In the genomic region with DNA sequence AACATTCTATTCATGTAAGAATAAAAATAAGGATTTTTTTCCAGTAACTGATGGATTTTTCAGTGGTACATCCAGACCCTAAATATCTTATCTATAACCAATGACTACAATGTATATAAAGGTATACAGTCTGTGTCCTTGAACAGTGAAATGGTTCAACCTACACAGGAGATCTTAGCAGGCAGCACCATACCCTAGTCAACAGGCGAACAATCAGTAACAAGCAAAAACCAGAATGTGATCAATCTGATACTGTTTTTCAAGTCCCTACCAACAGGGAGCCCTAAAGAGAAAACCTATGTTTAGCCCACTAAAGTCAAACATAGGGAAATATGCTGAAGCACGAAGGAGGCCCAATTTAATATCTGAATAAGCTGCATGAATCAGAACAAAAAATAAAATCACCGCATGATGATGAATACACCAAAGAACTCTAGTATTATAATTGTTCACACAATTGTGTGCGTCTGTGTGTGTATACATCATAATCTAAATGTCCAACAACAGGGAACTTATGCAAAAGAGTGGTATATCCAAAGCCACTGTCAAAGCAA, we compare ENCODE assay signal across 18 cellular contexts. TPM values are rescaled to one million over a fixed set of nuclear protein-coding genes. Genes with fewer than 3 reads are reported as not detected.
DNase-seq lines count a peak whose midpoint lies in the region; ATAC-seq and TF ChIP-seq lines count a peak whose summit lies in the region.
"Had no signal": no experiment of that assay in that cellular context is flagged by ENCODE, and none has a peak within 500 bp of the region (broad histone marks: within the 10 kb centered on the region; RNA-seq: fewer than 3 reads in every experiment).

No MANE protein-coding gene starts in this region.

- intact Hi-C loops in Caco-2 (cut with micrococcal nuclease; ENCODE audit: unreplicated experiment): no loop called here
- intact Hi-C loops in A673 (cut with micrococcal nuclease; ENCODE audit: unreplicated experiment): no loop called here
- intact Hi-C loops in cardiac septum (cut with DNase I): loop anchor here (10.0 kb wide), 1 partner anchor 83 kb away; no protein-coding TSS in a partner anchor

- H3K4me1 ChIP-seq in BLaER1 treated with 17β-estradiol and CSF1 and Interleukin-3, amounts not matched to agents 10 nM and 100 nM: peaks cover 16 to 90% (median 28%) of the 10 kb centered on the region in 10 experiments
- peaks cover 12% of the 10 kb centered on the region for H3K4me1 ChIP-seq in Caco-2
- no peaks in the 10 kb centered on the region for H3K4me1 ChIP-seq in A673 (ENCODE audit: insufficient read depth, low read length, poor library complexity, severe bottlenecking)
- H3K4me1 ChIP-seq: uterus had no signal

- H3K4me2 ChIP-seq in BLaER1 treated with 17β-estradiol and CSF1 and Interleukin-3, amounts not matched to agents 10 nM and 100 nM: peak overlapping the region; percentile 10 to 58 (median 33); a peak in 16 of 22 replicates

- peaks cover 57 to 94% (median 66%) of the 10 kb centered on the region in 11 experiments for H3K36me3 ChIP-seq in BLaER1 treated with 17β-estradiol and CSF1 and Interleukin-3, amounts not matched to agents 10 nM and 100 nM
- H3K36me3 ChIP-seq in Caco-2 (ENCODE audit: control insufficient read depth, insufficient read depth, low read length): no peaks in the 10 kb centered on the region; the same call in 1 of the 2 replicates
- no peaks in the 10 kb centered on the region for H3K36me3 ChIP-seq in A673 (ENCODE audit: insufficient read depth, low read length, poor library complexity, severe bottlenecking)
- H3K36me3 ChIP-seq: brain microvascular endothelial cell, uterus had no signal

- peaks cover 17% of the 10 kb centered on the region for H3K4me1 Mint-ChIP-seq in Caco-2 (ENCODE audit: low read depth, unreplicated experiment)
- H3K4me1 Mint-ChIP-seq in T-helper 2 cell treated with Interferon-gamma antibody and Interleukin-4, amounts not matched to agents 5 μg/mL and 100 μg/mL, for 36 hours (ENCODE audit: low read depth): peaks cover 64% of the 10 kb centered on the region
- peaks cover 44 to 70% of the 10 kb centered on the region in 2 donors for H3K4me1 Mint-ChIP-seq in effector memory CD8-positive, alpha-beta T cell (ENCODE audit: low read depth in 2 of 2)

- no peak overlapping the region for H3K4me3 ChIP-seq in BLaER1 treated with 17β-estradiol and CSF1 and Interleukin-3, amounts not matched to agents 10 nM and 100 nM
- H3K4me3 ChIP-seq in Caco-2 (ENCODE audit: low read depth, low read length) (no peak overlapping the region), A673 (ENCODE audit: low read depth, low read length, poor library complexity, severe bottlenecking) (no peak overlapping the region)
- H3K4me3 ChIP-seq: coronary artery, K562, lower lobe of right lung, uterus had no signal

- H3K27ac Mint-ChIP-seq in Caco-2 (ENCODE audit: unreplicated experiment): no peak overlapping the region
- H3K27ac Mint-ChIP-seq in T-helper 2 cell treated with Interferon-gamma antibody and Interleukin-4, amounts not matched to agents 5 μg/mL and 100 μg/mL, for 36 hours: peak overlapping the region; percentile 13
- peak overlapping the region; percentile 65 to 66 for H3K27ac Mint-ChIP-seq in effector memory CD8-positive, alpha-beta T cell

- CTCF ChIA-PET in Caco-2 (lab: Charles Lee): no interaction called here
- CTCF ChIA-PET in A673 (lab: Charles Lee): no interaction called here

- no peaks in the 10 kb centered on the region for H3K9me3 Mint-ChIP-seq in Caco-2 (ENCODE audit: unreplicated experiment)
- H3K9me3 Mint-ChIP-seq in T-helper 2 cell treated with Interferon-gamma antibody and Interleukin-4, amounts not matched to agents 5 μg/mL and 100 μg/mL, for 36 hours: no peaks in the 10 kb centered on the region
- no peaks in the 10 kb centered on the region for H3K9me3 Mint-ChIP-seq in effector memory CD8-positive, alpha-beta T cell
- H3K9me3 Mint-ChIP-seq: activated T-cell treated with anti-CD3 and anti-CD28 coated beads, Interleukin-2, amount 50 U/mL, for 4 hours; CD8-positive, alpha-beta memory T cell had no signal

- H3K27me3 ChIP-seq in BLaER1 treated with 17β-estradiol and CSF1 and Interleukin-3, amounts not matched to agents 10 nM and 100 nM: no peaks in the 10 kb centered on the region
- H3K27me3 ChIP-seq in Caco-2 (replicated peaks; ENCODE audit: control insufficient read depth, insufficient read depth, low read length) (no peaks in the 10 kb centered on the region), A673 (replicated peaks; ENCODE audit: insufficient read depth, low read depth, low read length, poor library complexity) (no peaks in the 10 kb centered on the region)
- H3K27me3 ChIP-seq: brain microvascular endothelial cell, uterus had no signal

- peaks cover 19 to 99% (median 68%) of the 10 kb centered on the region in 11 experiments; a peak in 20 of 22 replicates for H4K20me1 ChIP-seq in BLaER1 treated with 17β-estradiol and CSF1 and Interleukin-3, amounts not matched to agents 10 nM and 100 nM

- POLR2A ChIA-PET in Caco-2 (lab: Charles Lee) (no interaction called here), A673 (lab: Charles Lee; ENCODE audit: low non-redundant PET) (no interaction called here)

- TF ChIP-seq CTCF in Caco-2 (IDR thresholded peaks at IDR 0.05; ENCODE audit: insufficient read depth in 1 of 2, low read depth in 1 of 2, low read length in 1 of 2, severe bottlenecking in 1 of 2, unreplicated experiment in 1 of 2) (no peak), A673 (conservative IDR thresholded peaks at IDR 0.05; ENCODE audit: low read depth, low read length) (no peak)

- DNase-seq in Caco-2 (no peak), A673 (ENCODE audit: low spot score) (no peak), cardiac septum (ENCODE audit: low spot score) (no peak), activated gamma-delta T cell (lab: John Stamatoyannopoulos, UW) (no peak)
- DNase-seq in T-helper 2 cell treated with Interferon-gamma antibody and Interleukin-4, amounts not matched to agents 5 μg/mL and 100 μg/mL, for 36 hours (ENCODE audit: low spot score): no peak
- DNase-seq in effector memory CD8-positive, alpha-beta T cell: no peak
- DNase-seq: activated T-cell treated with anti-CD3 and anti-CD28 coated beads, Interleukin-2, amount 50 U/mL, for 4 hours; brain microvascular endothelial cell; CD8-positive, alpha-beta memory T cell; DMS53; lower lobe of right lung; NCI-H1694 treated with DMSO at 0.1 percent for 48 hours; OCI-M1; SHP77; uterus had no signal

- H3K9me3 ChIP-seq in BLaER1 treated with 17β-estradiol and CSF1 and Interleukin-3, amounts not matched to agents 10 nM and 100 nM (replicated peaks in 1 of 11): peaks cover 0 to 13% (median 9%) of the 10 kb centered on the region in 11 experiments; a peak in 9 of 22 replicates
- H3K9me3 ChIP-seq in Caco-2 (no peaks in the 10 kb centered on the region), A673 (ENCODE audit: low read depth, low read length, poor library complexity, severe bottlenecking) (no peaks in the 10 kb centered on the region)
- H3K9me3 ChIP-seq: lower lobe of right lung, uterus had no signal

- H3K9ac ChIP-seq in BLaER1 treated with 17β-estradiol and CSF1 and Interleukin-3, amounts not matched to agents 10 nM and 100 nM: no peak overlapping the region

- no peak overlapping the region for H3K4me3 Mint-ChIP-seq in Caco-2 (ENCODE audit: unreplicated experiment)
- H3K4me3 Mint-ChIP-seq in T-helper 2 cell treated with Interferon-gamma antibody and Interleukin-4, amounts not matched to agents 5 μg/mL and 100 μg/mL, for 36 hours: peak overlapping the region; percentile 61
- no peak overlapping the region for H3K4me3 Mint-ChIP-seq in effector memory CD8-positive, alpha-beta T cell
- H3K4me3 Mint-ChIP-seq: activated T-cell treated with anti-CD3 and anti-CD28 coated beads, Interleukin-2, amount 50 U/mL, for 4 hours had no signal

- no peaks in the 10 kb centered on the region for H3K27me3 Mint-ChIP-seq in Caco-2 (ENCODE audit: insufficient read depth, unreplicated experiment)
- H3K27me3 Mint-ChIP-seq in T-helper 2 cell treated with Interferon-gamma antibody and Interleukin-4, amounts not matched to agents 5 μg/mL and 100 μg/mL, for 36 hours (ENCODE audit: low read depth): no peaks in the 10 kb centered on the region
- H3K27me3 Mint-ChIP-seq in effector memory CD8-positive, alpha-beta T cell: no peaks in the 10 kb centered on the region
- H3K27me3 Mint-ChIP-seq: CD8-positive, alpha-beta memory T cell had no signal

- BruUV-seq in Caco-2 (replicated peaks; lab: Mats Ljungman, UMichigan): TSS peak; percentile 14
- BruUV-seq in A673 (replicated peaks; lab: Mats Ljungman, UMichigan): no TSS peak

- H3K27ac ChIP-seq in BLaER1 treated with 17β-estradiol and CSF1 and Interleukin-3, amounts not matched to agents 10 nM and 100 nM: no peak overlapping the region; a peak in 1 of 22 replicates
- no peak overlapping the region for H3K27ac ChIP-seq in A673 (ENCODE audit: low read depth, low read length, poor library complexity, severe bottlenecking)
- H3K27ac ChIP-seq: brain microvascular endothelial cell, coronary artery, lower lobe of right lung, uterus had no signal

- no peak for ATAC-seq in effector memory CD8-positive, alpha-beta T cell (replicated peaks)
- ATAC-seq: K562, lower lobe of right lung had no signal

- peaks cover 32% of the 10 kb centered on the region for H3K36me3 Mint-ChIP-seq in Caco-2 (ENCODE audit: insufficient read depth, unreplicated experiment)
- H3K36me3 Mint-ChIP-seq in T-helper 2 cell treated with Interferon-gamma antibody and Interleukin-4, amounts not matched to agents 5 μg/mL and 100 μg/mL, for 36 hours (ENCODE audit: low read depth): peaks cover 47% of the 10 kb centered on the region
- H3K36me3 Mint-ChIP-seq in effector memory CD8-positive, alpha-beta T cell (ENCODE audit: insufficient read depth): peaks cover 36% of the 10 kb centered on the region

RNA-seq across cellular contexts. Expression of gene PTPN2, which starts 26.0 kb away (rescaled TPM):
- total RNA-seq in Caco-2 (2022): 53.4 and 55.0 TPM in 2 replicates
- 35.8 and 44.7 TPM in 2 replicates for total RNA-seq in A673 (2021)
- total RNA-seq in cardiac septum: 14.5 TPM
